Comparison of ENCODE assay signal across 1 cellular context in the genomic region with DNA sequence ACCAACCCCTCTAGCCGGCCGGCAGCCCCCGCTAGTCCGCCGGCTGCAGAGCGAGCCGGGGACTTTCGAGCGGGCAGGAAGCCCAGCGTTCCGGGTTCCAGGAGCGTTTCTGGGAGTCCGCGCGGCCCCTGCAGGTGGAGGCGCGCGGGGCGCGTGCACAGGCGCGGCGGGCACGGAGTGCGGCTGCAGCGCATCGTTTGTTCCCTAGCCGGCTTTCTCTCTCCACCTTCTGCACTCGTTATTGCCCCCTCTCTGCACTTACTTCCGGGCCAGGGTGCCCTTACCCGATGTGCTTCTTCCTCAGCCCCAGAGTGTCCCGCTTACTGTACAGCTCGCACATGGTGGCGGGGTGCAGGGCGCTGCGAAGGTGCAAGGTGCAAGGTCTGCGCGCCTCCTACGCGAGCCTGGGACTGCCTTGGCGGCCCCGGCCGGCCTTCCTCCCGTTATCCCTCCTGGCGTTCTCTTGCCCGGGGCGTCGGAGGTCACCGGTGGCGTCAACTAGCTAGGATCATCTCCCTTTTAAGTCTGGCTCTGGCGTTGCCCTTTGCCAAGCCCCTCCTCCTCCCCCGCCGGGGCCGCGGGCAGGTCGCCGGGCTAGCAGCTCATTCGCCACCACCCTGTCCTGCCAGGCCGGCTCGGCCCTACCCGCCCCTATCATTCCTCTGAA.
TF ChIP-seq lines count a peak whose summit lies in the region.

A gene (minus strand): TSS at position 495 of the 667 bp plus-strand sequence. CDS start 155 bp downstream, at position 340.

TF ChIP-seq in SK-N-SH, 30 proteins besides CTCF, POLR2A, EP300 and RAD21 (continued from another document):
- TF ChIP-seq, protein P1, sequence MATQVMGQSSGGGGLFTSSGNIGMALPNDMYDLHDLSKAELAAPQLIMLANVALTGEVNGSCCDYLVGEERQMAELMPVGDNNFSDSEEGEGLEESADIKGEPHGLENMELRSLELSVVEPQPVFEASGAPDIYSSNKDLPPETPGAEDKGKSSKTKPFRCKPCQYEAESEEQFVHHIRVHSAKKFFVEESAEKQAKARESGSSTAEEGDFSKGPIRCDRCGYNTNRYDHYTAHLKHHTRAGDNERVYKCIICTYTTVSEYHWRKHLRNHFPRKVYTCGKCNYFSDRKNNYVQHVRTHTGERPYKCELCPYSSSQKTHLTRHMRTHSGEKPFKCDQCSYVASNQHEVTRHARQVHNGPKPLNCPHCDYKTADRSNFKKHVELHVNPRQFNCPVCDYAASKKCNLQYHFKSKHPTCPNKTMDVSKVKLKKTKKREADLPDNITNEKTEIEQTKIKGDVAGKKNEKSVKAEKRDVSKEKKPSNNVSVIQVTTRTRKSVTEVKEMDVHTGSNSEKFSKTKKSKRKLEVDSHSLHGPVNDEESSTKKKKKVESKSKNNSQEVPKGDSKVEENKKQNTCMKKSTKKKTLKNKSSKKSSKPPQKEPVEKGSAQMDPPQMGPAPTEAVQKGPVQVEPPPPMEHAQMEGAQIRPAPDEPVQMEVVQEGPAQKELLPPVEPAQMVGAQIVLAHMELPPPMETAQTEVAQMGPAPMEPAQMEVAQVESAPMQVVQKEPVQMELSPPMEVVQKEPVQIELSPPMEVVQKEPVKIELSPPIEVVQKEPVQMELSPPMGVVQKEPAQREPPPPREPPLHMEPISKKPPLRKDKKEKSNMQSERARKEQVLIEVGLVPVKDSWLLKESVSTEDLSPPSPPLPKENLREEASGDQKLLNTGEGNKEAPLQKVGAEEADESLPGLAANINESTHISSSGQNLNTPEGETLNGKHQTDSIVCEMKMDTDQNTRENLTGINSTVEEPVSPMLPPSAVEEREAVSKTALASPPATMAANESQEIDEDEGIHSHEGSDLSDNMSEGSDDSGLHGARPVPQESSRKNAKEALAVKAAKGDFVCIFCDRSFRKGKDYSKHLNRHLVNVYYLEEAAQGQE (IDR thresholded peaks at IDR 0.05; ENCODE audit: low read depth, low read length), result no peak
- TF ChIP-seq FOXM1 (IDR thresholded peaks at IDR 0.05; ENCODE audit: low read depth), result no peak
